17 cellular contexts compared by ENCODE assay signal in genomic region chr13:47281981-47282380, GRCh38.
"Had no signal": no experiment of that assay in that cellular context is flagged by ENCODE, and none has a peak within 500 bp of the region (broad histone marks: within the 10 kb centered on the region; RNA-seq: fewer than 3 reads in every experiment).

No MANE protein-coding gene starts in this region.

- H3K27ac ChIP-seq: colonic mucosa, dorsolateral prefrontal cortex, esophagus muscularis mucosa, foreskin keratinocyte, gastroesophageal sphincter, heart right ventricle, left lung, lower lobe of right lung had no signal

- H3K36me3 ChIP-seq: colonic mucosa, esophagus muscularis mucosa, gastroesophageal sphincter, heart right ventricle, left lung, lower lobe of right lung had no signal

- H3K4me1 ChIP-seq: colonic mucosa, esophagus muscularis mucosa, foreskin keratinocyte, gastroesophageal sphincter, heart right ventricle, left lung, lower lobe of right lung had no signal

- DNase-seq: colonic mucosa; cortex of kidney; dorsolateral prefrontal cortex; effector CD4-positive, alpha-beta T cell; effector memory CD4-positive, alpha-beta T cell; heart right ventricle; hippocampal formation; left cardiac atrium; left lung; left ventricle myocardium superior; lower lobe of right lung; mesenchymal stem cell; midbrain; naive thymus-derived CD4-positive, alpha-beta T cell had no signal

- H3K4me3 ChIP-seq: colonic mucosa, dorsolateral prefrontal cortex, esophagus muscularis mucosa, gastroesophageal sphincter, heart right ventricle, left lung, lower lobe of right lung had no signal

- H3K27me3 ChIP-seq: colonic mucosa, dorsolateral prefrontal cortex, esophagus muscularis mucosa, foreskin keratinocyte, gastroesophageal sphincter, heart right ventricle, left lung had no signal
